ENCODE assay signal across 9 cellular contexts in genomic region chr1:24191860-24192259, GRCh38. TPM values are rescaled to one million over a fixed set of nuclear protein-coding genes. Genes with fewer than 3 reads are reported as not detected.
A peak's percentile ranks its signal among the peaks of the same experiment; 100 is the strongest.
DNase-seq lines count a peak whose midpoint lies in the region; ATAC-seq and TF ChIP-seq lines count a peak whose summit lies in the region.
"Had no signal": no experiment of that assay in that cellular context is flagged by ENCODE, and none has a peak within 500 bp of the region (broad histone marks: within the 10 kb centered on the region; RNA-seq: fewer than 3 reads in every experiment).

No MANE protein-coding gene starts in this region.

- H3K36me3 Mint-ChIP-seq in T-helper 1 cell treated with Interleukin-12 subunit alpha and Interleukin-12 subunit beta and Interleukin-4 antibody, amounts not matched to agents 30 μg/mL and 1 μg/mL, for 36 hours (ENCODE audit: low read depth), result peaks cover 1% of the 10 kb centered on the region

- H3K4me1 ChIP-seq in body of pancreas, result peaks cover 6% of the 10 kb centered on the region

- DNase-seq in AML-193 (lab: John Stamatoyannopoulos, UW) (peak; percentile 1), HCEC 1CT (peak; percentile 69), fibroblast of peridontal ligament (ENCODE audit: extremely low read depth) (peak; percentile 17), body of pancreas (no peak), cardiac septum (ENCODE audit: low spot score) (no peak), D341Med (ENCODE audit: low spot score) (no peak)
- DNase-seq in activated CD4-positive, CD25-positive, alpha-beta regulatory T cell treated with anti-CD3 and anti-CD28 coated beads, Interleukin-2, amount 50 U/mL, for 72 hours, result no peak

- H3K27me3 ChIP-seq in body of pancreas, result no peaks in the 10 kb centered on the region
- H3K27me3 ChIP-seq: vagina had no signal

- H3K36me3 ChIP-seq in body of pancreas (replicated peaks in 1 of 2; ENCODE audit: insufficient read depth in 1 of 2, low read depth in 2 of 2), result no peaks in the 10 kb centered on the region
- H3K36me3 ChIP-seq: vagina had no signal

- no peak overlapping the region for H3K4me3 ChIP-seq in body of pancreas
- H3K4me3 ChIP-seq: vagina had no signal

- peaks cover 4% of the 10 kb centered on the region for H3K9me3 Mint-ChIP-seq in T-helper 1 cell treated with Interleukin-12 subunit alpha and Interleukin-12 subunit beta and Interleukin-4 antibody, amounts not matched to agents 30 μg/mL and 1 μg/mL, for 36 hours

- TF ChIP-seq CTCF in body of pancreas (IDR thresholded peaks at IDR 0.05), result no peak

- peak overlapping the region; percentile 81 for H3K27ac Mint-ChIP-seq in T-helper 1 cell treated with Interleukin-12 subunit alpha and Interleukin-12 subunit beta and Interleukin-4 antibody, amounts not matched to agents 30 μg/mL and 1 μg/mL, for 36 hours

- 61 to 73% methylated on average over 5 of the region's 5 CpGs for WGBS in body of pancreas, 2 donors

- no peak for ATAC-seq in body of pancreas

- H3K4me3 Mint-ChIP-seq in T-helper 1 cell treated with Interleukin-12 subunit alpha and Interleukin-12 subunit beta and Interleukin-4 antibody, amounts not matched to agents 30 μg/mL and 1 μg/mL, for 36 hours, result no peak overlapping the region

- H3K27ac ChIP-seq in body of pancreas, result no peak overlapping the region
- H3K27ac ChIP-seq: vagina had no signal

- peaks cover 4% of the 10 kb centered on the region for H3K27me3 Mint-ChIP-seq in T-helper 1 cell treated with Interleukin-12 subunit alpha and Interleukin-12 subunit beta and Interleukin-4 antibody, amounts not matched to agents 30 μg/mL and 1 μg/mL, for 36 hours (ENCODE audit: low read depth)

- H3K4me1 Mint-ChIP-seq in T-helper 1 cell treated with Interleukin-12 subunit alpha and Interleukin-12 subunit beta and Interleukin-4 antibody, amounts not matched to agents 30 μg/mL and 1 μg/mL, for 36 hours (ENCODE audit: low read depth), result peaks cover 49% of the 10 kb centered on the region

- TF ChIP-seq POLR2A in body of pancreas (IDR thresholded peaks at IDR 0.05), result no peak

- intact Hi-C loops in body of pancreas (cut with DNase I), result no loop called here
- intact Hi-C loops in cardiac septum (cut with DNase I), result no loop called here

- H3K9me3 ChIP-seq in body of pancreas, result no peaks in the 10 kb centered on the region
- H3K9me3 ChIP-seq: vagina had no signal

RNA-seq across cellular contexts. Expression of gene IFNLR1, which starts 4.8 kb away (rescaled TPM):
- total RNA-seq in body of pancreas, result 1 to 10 TPM; 4.6 to 5.4 TPM
- total RNA-seq in cardiac septum, result 2.3 TPM

RNA-seq across cellular contexts. Expression of gene IL22RA1, which starts 48.9 kb away (rescaled TPM):
- total RNA-seq in body of pancreas (100 to 1,000 TPM in 1 of 2 donors, 10 to 100 TPM in 1; 49.1 to 133 TPM), cardiac septum (0.35 TPM)

Comparison
In these comparisons a context has a peak if more than half of its experiments do, and no peak if none do; other contexts are left out.
1. DNase-seq: peak in AML-193 (2 of 2), HCEC 1CT (single experiment) and fibroblast of peridontal ligament (single experiment); none in body of pancreas (0 of 4), activated CD4-positive, CD25-positive, alpha-beta regulatory T cell treated with anti-CD3 and anti-CD28 coated beads, Interleukin-2, amount 50 U/mL, for 72 hours (single experiment), cardiac septum (single experiment) and D341Med (single experiment).
2. RNA of gene IL22RA1, which starts 48.9 kb away (total RNA-seq): 49.1 to 133 TPM in body of pancreas; 0.35 TPM in cardiac septum (single experiment); every median in the first group is over 10 times any median in the second.